Comparison of ENCODE assay signal across 7 cellular contexts in the genomic region with DNA sequence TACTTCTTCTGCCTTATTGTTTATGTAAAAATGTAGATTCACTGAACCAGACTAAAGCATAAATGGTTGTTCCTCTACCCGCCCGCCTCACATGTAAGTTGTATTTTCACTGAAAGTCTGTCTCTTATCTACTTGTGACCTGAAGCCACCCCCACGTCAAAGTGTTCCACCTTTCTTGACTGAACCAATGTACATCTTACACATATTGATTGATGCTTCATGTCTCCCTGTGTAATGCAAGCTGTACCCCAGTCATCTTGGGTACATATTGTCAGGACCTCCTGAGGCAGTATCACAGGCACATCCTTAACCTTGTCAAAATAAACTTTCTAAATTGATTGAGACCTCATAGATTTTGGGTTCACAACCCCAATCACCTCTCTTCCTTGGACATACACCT.
"Had no signal": no experiment of that assay in that cellular context is flagged by ENCODE, and none has a peak within 500 bp of the region (broad histone marks: within the 10 kb centered on the region; RNA-seq: fewer than 3 reads in every experiment).

No MANE protein-coding gene starts in this region.

- H3K27ac ChIP-seq: KMS-11 had no signal

- H3K9ac ChIP-seq: KMS-11 had no signal

- FAIRE-seq: H1, H54, HepG2 had no signal

- H2AFZ ChIP-seq: GM23338 had no signal

- DNase-seq: H9, KBM-7 had no signal

- ATAC-seq: GM23338, HepG2 had no signal

- H3K4me2 ChIP-seq: GM23338, KMS-11 had no signal

- H3K4me3 ChIP-seq: GM23338 had no signal
